ENCODE assay signal across 2 cellular contexts in the genomic region with DNA sequence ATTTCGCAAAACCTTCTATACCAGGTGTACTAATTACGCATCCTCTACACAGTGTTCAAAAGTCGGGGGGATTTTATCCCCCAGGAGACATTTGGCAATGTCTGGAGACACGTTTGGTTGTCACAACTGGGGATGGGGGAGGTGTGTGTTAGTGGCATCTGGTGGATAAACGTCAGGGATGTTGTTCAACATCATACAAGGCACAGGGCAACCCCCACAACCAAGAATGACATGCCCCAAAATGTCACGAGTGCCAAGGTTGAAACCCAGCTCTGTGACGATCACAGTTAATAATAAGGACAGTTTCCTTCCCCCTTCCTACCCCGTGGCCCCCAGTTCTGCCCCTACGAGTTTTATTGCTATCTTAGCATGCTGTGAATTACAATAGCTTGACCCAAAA.
TF ChIP-seq lines count a peak whose summit lies in the region.

No MANE protein-coding gene starts in this region.

TF ChIP-seq in GM23338, 12 proteins besides CTCF, POLR2A, EP300 and RAD21 (continued from another document):
- TF ChIP-seq ZNF114 (CRISPR knock-in tag; IDR thresholded peaks at IDR 0.05) (no peak), POLR2AphosphoS5 (IDR thresholded peaks at IDR 0.05; ENCODE audit: low read depth) (no peak)

TF ChIP-seq in GM12878, 131 proteins besides CTCF, POLR2A, EP300 and RAD21 (continued from another document):
- TF ChIP-seq, protein P1, sequence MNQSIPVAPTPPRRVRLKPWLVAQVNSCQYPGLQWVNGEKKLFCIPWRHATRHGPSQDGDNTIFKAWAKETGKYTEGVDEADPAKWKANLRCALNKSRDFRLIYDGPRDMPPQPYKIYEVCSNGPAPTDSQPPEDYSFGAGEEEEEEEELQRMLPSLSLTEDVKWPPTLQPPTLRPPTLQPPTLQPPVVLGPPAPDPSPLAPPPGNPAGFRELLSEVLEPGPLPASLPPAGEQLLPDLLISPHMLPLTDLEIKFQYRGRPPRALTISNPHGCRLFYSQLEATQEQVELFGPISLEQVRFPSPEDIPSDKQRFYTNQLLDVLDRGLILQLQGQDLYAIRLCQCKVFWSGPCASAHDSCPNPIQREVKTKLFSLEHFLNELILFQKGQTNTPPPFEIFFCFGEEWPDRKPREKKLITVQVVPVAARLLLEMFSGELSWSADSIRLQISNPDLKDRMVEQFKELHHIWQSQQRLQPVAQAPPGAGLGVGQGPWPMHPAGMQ (IDR thresholded peaks at IDR 0.05; ENCODE audit: borderline replicate concordance): no peak
- TF ChIP-seq SRF (IDR thresholded peaks at IDR 0.05; ENCODE audit: low read depth in 2 of 2, low read length in 2 of 2) (no peak), ESRRA (IDR thresholded peaks at IDR 0.05; ENCODE audit: low read length) (no peak), GATAD2B (conservative IDR thresholded peaks at IDR 0.05; ENCODE audit: low read depth) (no peak), ZNF207 (IDR thresholded peaks at IDR 0.05; ENCODE audit: borderline replicate concordance) (no peak), PAX5 (IDR thresholded peaks at IDR 0.05; ENCODE audit: borderline replicate concordance, low read depth, low read length) (0 out of 2 replicates have a peak, but pooled peaks have one; percentile 29), CEBPB (IDR thresholded peaks at IDR 0.05; ENCODE audit: borderline replicate concordance in 1 of 2, low read depth in 2 of 2, low read length in 2 of 2) (no peak), NFIC (IDR thresholded peaks at IDR 0.05; ENCODE audit: low read depth, low read length) (peak; percentile 35; the same call in 1 of the 2 replicates), TAF1 (IDR thresholded peaks at IDR 0.05; ENCODE audit: borderline replicate concordance, low read depth, low read length) (no peak), SUZ12 (IDR thresholded peaks at IDR 0.05; ENCODE audit: unreplicated experiment) (no peak), FOS (IDR thresholded peaks at IDR 0.05; ENCODE audit: borderline replicate concordance, extremely low read depth, insufficient read length) (no peak), BHLHE40 (IDR thresholded peaks at IDR 0.05; ENCODE audit: borderline replicate concordance in 1 of 2, low read depth in 2 of 2, low read length in 1 of 2) (peak in 1 of 2 experiments; percentile 49; a peak in 2 of 4 replicates), YY1 (IDR thresholded peaks at IDR 0.05; ENCODE audit: low read depth, low read length) (no peak), PML (IDR thresholded peaks at IDR 0.05; ENCODE audit: low read length) (no peak), GABPA (IDR thresholded peaks at IDR 0.05; ENCODE audit: low read depth) (no peak), POU2F2 (IDR thresholded peaks at IDR 0.05; ENCODE audit: borderline replicate concordance, low read depth, low read length) (no peak), HDAC2 (IDR thresholded peaks at IDR 0.05) (no peak), SUPT20H (IDR thresholded peaks at IDR 0.05; ENCODE audit: borderline replicate concordance, control insufficient read depth, low read depth, low read length) (no peak), CHD4 (IDR thresholded peaks at IDR 0.05) (no peak)
- TF ChIP-seq, protein P2, sequence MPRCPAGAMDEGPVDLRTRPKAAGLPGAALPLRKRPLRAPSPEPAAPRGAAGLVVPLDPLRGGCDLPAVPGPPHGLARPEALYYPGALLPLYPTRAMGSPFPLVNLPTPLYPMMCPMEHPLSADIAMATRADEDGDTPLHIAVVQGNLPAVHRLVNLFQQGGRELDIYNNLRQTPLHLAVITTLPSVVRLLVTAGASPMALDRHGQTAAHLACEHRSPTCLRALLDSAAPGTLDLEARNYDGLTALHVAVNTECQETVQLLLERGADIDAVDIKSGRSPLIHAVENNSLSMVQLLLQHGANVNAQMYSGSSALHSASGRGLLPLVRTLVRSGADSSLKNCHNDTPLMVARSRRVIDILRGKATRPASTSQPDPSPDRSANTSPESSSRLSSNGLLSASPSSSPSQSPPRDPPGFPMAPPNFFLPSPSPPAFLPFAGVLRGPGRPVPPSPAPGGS (IDR thresholded peaks at IDR 0.05; ENCODE audit: borderline replicate concordance, insufficient read depth, low read depth, low read length, poor library complexity, severe bottlenecking): no peak
- TF ChIP-seq, protein P3, sequence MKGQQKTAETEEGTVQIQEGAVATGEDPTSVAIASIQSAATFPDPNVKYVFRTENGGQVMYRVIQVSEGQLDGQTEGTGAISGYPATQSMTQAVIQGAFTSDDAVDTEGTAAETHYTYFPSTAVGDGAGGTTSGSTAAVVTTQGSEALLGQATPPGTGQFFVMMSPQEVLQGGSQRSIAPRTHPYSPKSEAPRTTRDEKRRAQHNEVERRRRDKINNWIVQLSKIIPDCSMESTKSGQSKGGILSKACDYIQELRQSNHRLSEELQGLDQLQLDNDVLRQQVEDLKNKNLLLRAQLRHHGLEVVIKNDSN (IDR thresholded peaks at IDR 0.05; ENCODE audit: borderline replicate concordance, extremely low read length, insufficient read depth, low read depth, low read length): no peak
- TF ChIP-seq, protein P4, sequence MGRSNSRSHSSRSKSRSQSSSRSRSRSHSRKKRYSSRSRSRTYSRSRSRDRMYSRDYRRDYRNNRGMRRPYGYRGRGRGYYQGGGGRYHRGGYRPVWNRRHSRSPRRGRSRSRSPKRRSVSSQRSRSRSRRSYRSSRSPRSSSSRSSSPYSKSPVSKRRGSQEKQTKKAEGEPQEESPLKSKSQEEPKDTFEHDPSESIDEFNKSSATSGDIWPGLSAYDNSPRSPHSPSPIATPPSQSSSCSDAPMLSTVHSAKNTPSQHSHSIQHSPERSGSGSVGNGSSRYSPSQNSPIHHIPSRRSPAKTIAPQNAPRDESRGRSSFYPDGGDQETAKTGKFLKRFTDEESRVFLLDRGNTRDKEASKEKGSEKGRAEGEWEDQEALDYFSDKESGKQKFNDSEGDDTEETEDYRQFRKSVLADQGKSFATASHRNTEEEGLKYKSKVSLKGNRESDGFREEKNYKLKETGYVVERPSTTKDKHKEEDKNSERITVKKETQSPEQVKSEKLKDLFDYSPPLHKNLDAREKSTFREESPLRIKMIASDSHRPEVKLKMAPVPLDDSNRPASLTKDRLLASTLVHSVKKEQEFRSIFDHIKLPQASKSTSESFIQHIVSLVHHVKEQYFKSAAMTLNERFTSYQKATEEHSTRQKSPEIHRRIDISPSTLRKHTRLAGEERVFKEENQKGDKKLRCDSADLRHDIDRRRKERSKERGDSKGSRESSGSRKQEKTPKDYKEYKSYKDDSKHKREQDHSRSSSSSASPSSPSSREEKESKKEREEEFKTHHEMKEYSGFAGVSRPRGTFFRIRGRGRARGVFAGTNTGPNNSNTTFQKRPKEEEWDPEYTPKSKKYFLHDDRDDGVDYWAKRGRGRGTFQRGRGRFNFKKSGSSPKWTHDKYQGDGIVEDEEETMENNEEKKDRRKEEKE (IDR thresholded peaks at IDR 0.05): no peak
- TF ChIP-seq, protein P5, sequence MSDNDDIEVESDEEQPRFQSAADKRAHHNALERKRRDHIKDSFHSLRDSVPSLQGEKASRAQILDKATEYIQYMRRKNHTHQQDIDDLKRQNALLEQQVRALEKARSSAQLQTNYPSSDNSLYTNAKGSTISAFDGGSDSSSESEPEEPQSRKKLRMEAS (IDR thresholded peaks at IDR 0.05; ENCODE audit: low read depth, low read length): no peak
TF ChIP-seq in GM12878: peak in this region for 6.
